ENCODE assay signal across 16 cellular contexts in genomic region chr1:181587870-181588438, GRCh38.
A peak's percentile ranks its signal among the peaks of the same experiment; 100 is the strongest.
DNase-seq lines count a peak whose midpoint lies in the region; ATAC-seq, FAIRE-seq and TF ChIP-seq lines count a peak whose summit lies in the region.
"Had no signal": no experiment of that assay in that cellular context is flagged by ENCODE, and none has a peak within 500 bp of the region (broad histone marks: within the 10 kb centered on the region; RNA-seq: fewer than 3 reads in every experiment).

No MANE protein-coding gene starts in this region.

- H3K27me3 Mint-ChIP-seq in Caco-2 (ENCODE audit: insufficient read depth, unreplicated experiment), result peaks cover 12% of the 10 kb centered on the region

- H2AFZ ChIP-seq in PC-3 (ENCODE audit: low read length), result no peak overlapping the region
- H2AFZ ChIP-seq in keratinocyte (ENCODE audit: control insufficient read depth, low read length), result no peak overlapping the region

- H3K9me3 ChIP-seq in Caco-2, result no peaks in the 10 kb centered on the region
- H3K9me3 ChIP-seq in PC-3 (ENCODE audit: low read length), result no peaks in the 10 kb centered on the region
- H3K9me3 ChIP-seq in keratinocyte (ENCODE audit: control insufficient read depth, low read depth, low read length), result no peaks in the 10 kb centered on the region
- H3K9me3 ChIP-seq: gastrocnemius medialis, left lung had no signal

- H3K9me2 ChIP-seq in PC-3 (replicated peaks; ENCODE audit: low read length), result no peaks in the 10 kb centered on the region

- TF ChIP-seq POLR2A in GM12891 (IDR thresholded peaks at IDR 0.05; ENCODE audit: low read depth, low read length), result no peak

- H3K4me3 ChIP-seq in Caco-2 (ENCODE audit: low read depth, low read length), result no peak overlapping the region
- H3K4me3 ChIP-seq in PC-3 (ENCODE audit: low read length), result no peak overlapping the region
- no peak overlapping the region for H3K4me3 ChIP-seq in keratinocyte (ENCODE audit: control insufficient read depth in 2 of 3, extremely low read depth in 1 of 3, insufficient read depth in 2 of 3, low read depth in 1 of 3, low read length in 3 of 3)
- no peak overlapping the region for H3K4me3 ChIP-seq in coronary artery
- H3K4me3 ChIP-seq: gastrocnemius medialis, left lung had no signal

- H3K4me1 Mint-ChIP-seq in Caco-2 (ENCODE audit: low read depth, unreplicated experiment), result no peaks in the 10 kb centered on the region

- no peak for FAIRE-seq in GM12891 (lab: Jason Lieb, UNC)
- no peak for FAIRE-seq in keratinocyte (lab: Jason Lieb, UNC)

- POLR2A ChIA-PET in Caco-2 (lab: Charles Lee), result no interaction called here
- POLR2A ChIA-PET in PC-3 (lab: Charles Lee; ENCODE audit: unreplicated experiment), result no interaction called here

- no peaks in the 10 kb centered on the region for H4K20me1 ChIP-seq in PC-3 (ENCODE audit: low read length)
- no peaks in the 10 kb centered on the region for H4K20me1 ChIP-seq in keratinocyte (ENCODE audit: control insufficient read depth, extremely low read depth, insufficient read depth, low read length)

- no peaks in the 10 kb centered on the region for H3F3A ChIP-seq in PC-3 (ENCODE audit: low read length, unreplicated experiment)

- no peaks in the 10 kb centered on the region for H3K9me3 Mint-ChIP-seq in Caco-2 (ENCODE audit: unreplicated experiment)
- H3K9me3 Mint-ChIP-seq: nephron had no signal

- dilution Hi-C loops in keratinocyte (cut with MboI; ENCODE audit: extremely low pct_ligation_motif_present, low sequenced_read_pairs), result no loop called here

- intact Hi-C loops in Caco-2 (cut with micrococcal nuclease; ENCODE audit: unreplicated experiment), result loop anchor here (5.0 kb wide), 1 partner anchor 89 kb away; no protein-coding TSS in a partner anchor
- intact Hi-C loops in PC-3 (cut with micrococcal nuclease), result no loop called here

- ATAC-seq in PC-3, result no peak
- ATAC-seq in HG03097 (IDR thresholded peaks at IDR 0.05; ENCODE audit: low FRiP score, unreplicated experiment), result no peak
- ATAC-seq in HG02571 (IDR thresholded peaks at IDR 0.05; ENCODE audit: unreplicated experiment), result no peak
- ATAC-seq: gastrocnemius medialis, left lung had no signal

- H3K9ac ChIP-seq in PC-3 (ENCODE audit: low read length), result no peak overlapping the region
- no peak overlapping the region for H3K9ac ChIP-seq in keratinocyte (ENCODE audit: control insufficient read depth, extremely low read depth, insufficient read depth, low read length)

- peak in 1 of 2 experiments; percentile 27 for DNase-seq in Caco-2
- DNase-seq in GM12891 (ENCODE audit: insufficient read length, low spot score), result peak; percentile 15
- DNase-seq in PC-3, result no peak
- no peak for DNase-seq in keratinocyte (ENCODE audit: low read depth, low spot score)
- DNase-seq in NCI-H1105 treated with DMSO at 0.1 percent for 48 hours (lab: John Stamatoyannopoulos, UW), result no peak
- DNase-seq in coronary artery (ENCODE audit: low spot score), result no peak
- DNase-seq: activated CD4-positive, alpha-beta T cell treated with anti-CD3 and anti-CD28 coated beads for 1 hour; aorta; Calu3; gastrocnemius medialis; left lung; NCI-H1048; substantia nigra had no signal

- no peaks in the 10 kb centered on the region for H3K9me1 ChIP-seq in keratinocyte (ENCODE audit: control insufficient read depth, extremely low read depth, insufficient read depth, low read length)

- H3K79me2 ChIP-seq in PC-3 (ENCODE audit: low read length) (no peaks in the 10 kb centered on the region), keratinocyte (ENCODE audit: control insufficient read depth, insufficient read depth, low read length) (no peaks in the 10 kb centered on the region)

- no peak overlapping the region for H3K27ac Mint-ChIP-seq in Caco-2 (ENCODE audit: unreplicated experiment)
- H3K27ac Mint-ChIP-seq: nephron had no signal

- peak; percentile 33 to 46 for TF ChIP-seq CTCF in Caco-2 (IDR thresholded peaks at IDR 0.05; ENCODE audit: insufficient read depth in 1 of 2, low read depth in 1 of 2, low read length in 1 of 2, severe bottlenecking in 1 of 2, unreplicated experiment in 1 of 2)
- peak; percentile 15; the same call in 1 of the 2 replicates for TF ChIP-seq CTCF in PC-3 (conservative IDR thresholded peaks at IDR 0.05; ENCODE audit: low read depth, low read length)
- peak; percentile 19 to 43 (median 22) for TF ChIP-seq CTCF in keratinocyte (optimal IDR thresholded peaks at IDR 0.05 in 1 of 3, IDR thresholded peaks at IDR 0.05 in 1 of 3, conservative IDR thresholded peaks at IDR 0.05 in 1 of 3; ENCODE audit: extremely low read depth in 1 of 3, insufficient read depth in 2 of 3, low read length in 3 of 3)
- TF ChIP-seq CTCF in coronary artery (IDR thresholded peaks at IDR 0.05), result no peak

- H3K27me3 ChIP-seq in Caco-2 (replicated peaks; ENCODE audit: control insufficient read depth, insufficient read depth, low read length) (no peaks in the 10 kb centered on the region), PC-3 (ENCODE audit: low read length) (0 out of 2 replicates have a peak, but pooled peaks cover 4% of the 10 kb centered on the region), keratinocyte (ENCODE audit: control insufficient read depth, extremely low read depth, insufficient read depth, low read length) (no peaks in the 10 kb centered on the region)
- H3K27me3 ChIP-seq: gastrocnemius medialis had no signal

- BruUV-seq in Caco-2 (replicated peaks; lab: Mats Ljungman, UMichigan) (no TSS peak), PC-3 (replicated peaks; lab: Mats Ljungman, UMichigan) (no TSS peak)

- H3K4me1 ChIP-seq in Caco-2 (no peaks in the 10 kb centered on the region), PC-3 (ENCODE audit: insufficient read depth, low read length) (no peaks in the 10 kb centered on the region), keratinocyte (ENCODE audit: control insufficient read depth, extremely low read depth, insufficient read depth, low read length) (peaks cover 3% of the 10 kb centered on the region)
- H3K4me1 ChIP-seq: gastrocnemius medialis, left lung had no signal

- H3K36me3 ChIP-seq in Caco-2 (ENCODE audit: control insufficient read depth, insufficient read depth, low read length) (no peaks in the 10 kb centered on the region), PC-3 (ENCODE audit: low read depth, low read length) (no peaks in the 10 kb centered on the region), keratinocyte (ENCODE audit: control insufficient read depth in 2 of 2, extremely low read depth in 1 of 2, insufficient read depth in 2 of 2, low read length in 2 of 2) (no peaks in the 10 kb centered on the region)
- H3K36me3 ChIP-seq: gastrocnemius medialis, left lung had no signal

- H3K27ac ChIP-seq in PC-3 (ENCODE audit: low read length) (no peak overlapping the region), keratinocyte (ENCODE audit: control insufficient read depth, insufficient read depth, low read length) (no peak overlapping the region), coronary artery (no peak overlapping the region)
- H3K27ac ChIP-seq: gastrocnemius medialis, left lung had no signal

- no peak overlapping the region for H3K4me3 Mint-ChIP-seq in Caco-2 (ENCODE audit: unreplicated experiment)
- H3K4me3 Mint-ChIP-seq: nephron had no signal

- no peaks in the 10 kb centered on the region for H3K36me3 Mint-ChIP-seq in Caco-2 (ENCODE audit: insufficient read depth, unreplicated experiment)

- H3K4me2 ChIP-seq in PC-3 (ENCODE audit: low read length) (no peak overlapping the region), keratinocyte (ENCODE audit: control insufficient read depth, extremely low read depth, insufficient read depth, low read depth, low read length) (no peak overlapping the region)

- CTCF ChIA-PET in Caco-2 (lab: Charles Lee) (no interaction called here), PC-3 (lab: Charles Lee) (no interaction called here)

TF ChIP-seq in GM12891, 5 proteins besides CTCF, POLR2A, EP300 and RAD21:
- TF ChIP-seq TAF1 (IDR thresholded peaks at IDR 0.05; ENCODE audit: low read depth, low read length) (no peak), PAX5 (IDR thresholded peaks at IDR 0.05; ENCODE audit: insufficient read depth, low read length, severe bottlenecking) (no peak), POLR2AphosphoS5 (IDR thresholded peaks at IDR 0.05; ENCODE audit: low read depth, low read length) (no peak), SPI1 (IDR thresholded peaks at IDR 0.05; ENCODE audit: low read depth, low read length) (no peak), POU2F2 (IDR thresholded peaks at IDR 0.05; ENCODE audit: low read depth, low read length) (no peak)
